In the genomic region with DNA sequence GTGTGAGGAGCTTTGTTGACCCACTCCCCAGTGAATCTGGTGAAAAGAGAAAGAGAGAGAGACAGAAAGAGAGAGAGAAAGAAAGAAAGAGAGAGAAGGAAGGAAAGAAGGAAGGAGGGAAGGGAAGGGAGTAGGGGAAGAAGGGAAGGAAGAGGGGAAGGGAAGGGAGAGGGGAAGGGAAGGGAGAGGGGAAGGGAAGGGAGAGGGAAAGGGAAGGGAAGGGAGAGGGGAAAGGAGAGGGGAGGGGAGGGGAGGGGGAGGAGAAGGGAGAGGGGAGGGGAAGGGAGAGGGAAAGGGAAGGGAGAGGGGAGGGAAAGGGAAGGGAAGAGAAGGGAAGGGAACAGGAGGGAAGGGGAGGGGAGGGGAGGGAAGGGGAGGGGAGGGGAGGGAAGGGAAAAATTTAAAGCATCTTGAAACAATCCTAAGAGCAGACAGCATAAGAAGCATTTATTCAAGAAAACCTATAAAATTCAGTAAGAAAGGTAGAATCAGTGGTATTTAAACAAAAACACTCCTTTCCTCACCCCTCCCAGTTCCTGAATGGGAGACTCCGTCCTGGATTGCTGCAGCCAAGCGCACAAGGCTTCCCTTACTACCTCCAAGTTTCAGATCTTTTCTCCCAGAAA, we compare ENCODE assay signal across 29 cellular contexts.
"Had no signal": no experiment of that assay in that cellular context is flagged by ENCODE, and none has a peak within 500 bp of the region (broad histone marks: within the 10 kb centered on the region; RNA-seq: fewer than 3 reads in every experiment).

No MANE protein-coding gene starts in this region.

- H3K9me3 ChIP-seq: ovary, psoas muscle, suprapubic skin, testis, tibial artery, transverse colon, upper lobe of right lung, uterus had no signal

- H3K27me3 ChIP-seq: ovary, suprapubic skin, testis, tibial artery, transverse colon, upper lobe of right lung, uterus had no signal

- H3K36me3 Mint-ChIP-seq: naive B cell; naive thymus-derived CD8-positive, alpha-beta T cell; natural killer cell treated with Interleukin-12 subunit alpha and Interleukin-12 subunit beta and Interleukin-15 and Interleukin-18, amount 100 ng/mL, for 72 hours; stimulated activated effector memory CD8-positive, alpha-beta T cell treated with anti-CD3 and anti-CD28 coated beads, Interleukin-12 subunit alpha, Interleukin-12 subunit beta, amount 100 ng/mL, for 72 hours; stimulated activated naive B cell treated with anti-CD40 and anti-IgM and Interleukin-4, amounts not matched to agents 10 μg/mL and 1 μg/mL and 100 μg/mL, for 72 hours; type B pancreatic cell had no signal

- H3K4me3 ChIP-seq: ovary, psoas muscle, skin epidermis, smooth muscle cell, suprapubic skin, testis, tibial artery, transverse colon, upper lobe of right lung, uterus had no signal

- H2AFZ ChIP-seq: parathyroid adenoma had no signal

- H3K27ac Mint-ChIP-seq: naive B cell; naive thymus-derived CD8-positive, alpha-beta T cell; natural killer cell treated with Interleukin-12 subunit alpha and Interleukin-12 subunit beta and Interleukin-15 and Interleukin-18, amount 100 ng/mL, for 72 hours; progenitor cell of endocrine pancreas; stimulated activated effector memory CD8-positive, alpha-beta T cell treated with anti-CD3 and anti-CD28 coated beads, Interleukin-12 subunit alpha, Interleukin-12 subunit beta, amount 100 ng/mL, for 72 hours; stimulated activated naive B cell treated with anti-CD40 and anti-IgM and Interleukin-4, amounts not matched to agents 10 μg/mL and 1 μg/mL and 100 μg/mL, for 72 hours; stimulated activated naive CD8-positive, alpha-beta T cell treated with anti-CD3 and anti-CD28 coated beads, Interleukin-15, amount 100 ng/mL, for 72 hours; type B pancreatic cell had no signal

- H3K27me3 Mint-ChIP-seq: naive B cell; natural killer cell treated with Interleukin-12 subunit alpha and Interleukin-12 subunit beta and Interleukin-15 and Interleukin-18, amount 100 ng/mL, for 72 hours; progenitor cell of endocrine pancreas; stimulated activated naive B cell treated with anti-CD40 and anti-IgM and Interleukin-4, amounts not matched to agents 10 μg/mL and 1 μg/mL and 100 μg/mL, for 72 hours; stimulated activated naive CD8-positive, alpha-beta T cell treated with anti-CD3 and anti-CD28 coated beads, Interleukin-15, amount 100 ng/mL, for 72 hours; type B pancreatic cell had no signal

- DNase-seq: naive B cell; naive thymus-derived CD8-positive, alpha-beta T cell; occipital lobe; ovary; posterior cingulate gyrus; psoas muscle; right cardiac atrium; stimulated activated CD4-positive, alpha-beta T cell treated with anti-CD3 and anti-CD28 coated beads, Interleukin-15, amount 100 ng/mL, for 24 hours; stimulated activated CD4-positive, alpha-beta T cell treated with anti-CD3 and anti-CD28 coated beads, Interleukin-2, amount 100 ng/mL, for 24 hours; stimulated activated CD4-positive, alpha-beta T cell treated with anti-CD3 and anti-CD28 coated beads, Interleukin-2, amount 100 ng/mL, for 48 hours; stimulated activated CD4-positive, alpha-beta T cell treated with anti-CD3 and anti-CD28 coated beads, Interleukin-4, amount 100 ng/mL, for 24 hours; stimulated activated naive B cell treated with anti-CD40 and anti-IgM and Interleukin-4, amounts not matched to agents 10 μg/mL and 1 μg/mL and 100 μg/mL, for 72 hours; stimulated activated naive CD8-positive, alpha-beta T cell treated with anti-CD3 and anti-CD28 coated beads, Interleukin-15, amount 100 ng/mL, for 72 hours; stimulated activated naive CD8-positive, alpha-beta T cell treated with anti-CD3 and anti-CD28 coated beads, Interleukin-15, Interleukin-2, amounts not matched to agents 100 U/mL and 50 U/mL, for 24 hours; substantia nigra; testis; tibial artery; transverse colon; upper lobe of right lung; uterus had no signal

- H3K27ac ChIP-seq: ovary, parathyroid adenoma, psoas muscle, skin epidermis, suprapubic skin, testis, tibial artery, transverse colon, upper lobe of right lung, uterus had no signal

- H3K4me2 ChIP-seq: smooth muscle cell had no signal

- H3K79me2 ChIP-seq: parathyroid adenoma had no signal

- ATAC-seq: naive thymus-derived CD8-positive, alpha-beta T cell; natural killer cell treated with Interleukin-12 subunit alpha and Interleukin-12 subunit beta and Interleukin-15 and Interleukin-18, amount 100 ng/mL, for 72 hours; psoas muscle; right cardiac atrium; sciatic nerve; stimulated activated effector memory CD8-positive, alpha-beta T cell treated with anti-CD3 and anti-CD28 coated beads, Interleukin-12 subunit alpha, Interleukin-12 subunit beta, amount 100 ng/mL, for 72 hours; stimulated activated naive B cell treated with anti-CD40 and anti-IgM and Interleukin-4, amounts not matched to agents 10 μg/mL and 1 μg/mL and 100 μg/mL, for 72 hours; stimulated activated naive CD8-positive, alpha-beta T cell treated with anti-CD3 and anti-CD28 coated beads, Interleukin-15, amount 100 ng/mL, for 72 hours; stimulated activated naive CD8-positive, alpha-beta T cell treated with anti-CD3 and anti-CD28 coated beads, Interleukin-15, Interleukin-2, amounts not matched to agents 100 U/mL and 50 U/mL, for 24 hours; upper lobe of right lung had no signal

- H3K4me3 Mint-ChIP-seq: naive B cell; naive thymus-derived CD8-positive, alpha-beta T cell; natural killer cell treated with Interleukin-12 subunit alpha and Interleukin-12 subunit beta and Interleukin-15 and Interleukin-18, amount 100 ng/mL, for 72 hours; stimulated activated effector memory CD8-positive, alpha-beta T cell treated with anti-CD3 and anti-CD28 coated beads, Interleukin-12 subunit alpha, Interleukin-12 subunit beta, amount 100 ng/mL, for 72 hours; stimulated activated naive B cell treated with anti-CD40 and anti-IgM and Interleukin-4, amounts not matched to agents 10 μg/mL and 1 μg/mL and 100 μg/mL, for 72 hours; stimulated activated naive CD8-positive, alpha-beta T cell treated with anti-CD3 and anti-CD28 coated beads, Interleukin-15, amount 100 ng/mL, for 72 hours; type B pancreatic cell had no signal

- H3K4me1 Mint-ChIP-seq: naive B cell; naive thymus-derived CD8-positive, alpha-beta T cell; stimulated activated effector memory CD8-positive, alpha-beta T cell treated with anti-CD3 and anti-CD28 coated beads, Interleukin-12 subunit alpha, Interleukin-12 subunit beta, amount 100 ng/mL, for 72 hours; stimulated activated naive B cell treated with anti-CD40 and anti-IgM and Interleukin-4, amounts not matched to agents 10 μg/mL and 1 μg/mL and 100 μg/mL, for 72 hours; stimulated activated naive CD8-positive, alpha-beta T cell treated with anti-CD3 and anti-CD28 coated beads, Interleukin-15, amount 100 ng/mL, for 72 hours had no signal

- H3K4me1 ChIP-seq: parathyroid adenoma, psoas muscle, suprapubic skin, testis, tibial artery, transverse colon, upper lobe of right lung, uterus had no signal

- H3K36me3 ChIP-seq: ovary, suprapubic skin, tibial artery, transverse colon, upper lobe of right lung, uterus had no signal

- H3K9ac ChIP-seq: parathyroid adenoma had no signal
